Comparison of ENCODE assay signal across 10 cellular contexts in the genomic region with DNA sequence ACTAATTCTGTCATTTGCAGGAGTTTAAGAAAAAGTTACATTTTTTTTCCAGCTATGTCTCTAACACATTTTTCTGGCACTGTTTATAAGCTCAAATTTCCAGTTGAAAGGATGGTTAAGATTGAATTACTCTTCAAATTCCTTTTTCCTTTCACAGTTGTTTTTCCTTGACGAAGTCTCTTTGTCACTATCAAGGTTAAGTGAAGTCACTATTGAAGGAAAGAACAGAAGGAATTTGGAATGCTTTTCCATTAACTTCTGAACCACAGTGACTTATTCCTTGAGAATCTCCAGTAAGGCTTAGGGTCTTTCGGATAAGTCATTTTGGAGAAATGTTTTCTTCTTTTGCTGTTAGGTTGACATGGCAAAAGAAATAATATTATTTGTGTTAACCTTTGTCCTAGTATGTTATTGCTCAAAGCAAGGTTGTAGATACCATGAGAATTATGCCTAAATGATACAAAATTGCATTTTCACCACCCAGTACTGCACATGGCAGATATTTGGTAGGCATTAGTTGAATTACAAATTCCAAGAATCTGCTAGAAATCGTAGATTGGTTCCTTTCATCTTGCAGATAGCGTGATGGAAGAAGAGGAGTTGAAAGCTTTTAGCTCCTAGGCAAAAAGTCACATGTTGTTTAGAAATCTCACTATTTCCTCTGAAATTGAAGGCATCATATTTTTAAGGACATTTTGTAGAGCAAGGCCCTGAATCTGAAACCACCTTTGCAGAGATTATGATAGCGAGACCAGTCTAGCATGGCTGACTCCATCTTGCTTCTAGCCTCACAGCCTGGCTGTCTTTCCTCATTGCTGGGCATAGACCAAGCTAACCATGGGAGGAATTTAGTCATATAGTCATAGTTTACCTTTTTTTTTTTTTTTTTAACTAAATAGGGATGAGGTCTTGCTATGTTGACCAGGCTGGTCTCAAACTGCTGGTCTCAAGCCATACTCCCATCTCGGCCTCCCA. TPM values are rescaled to one million over a fixed set of nuclear protein-coding genes. Genes with fewer than 3 reads are reported as not detected.
DNase-seq lines count a peak whose midpoint lies in the region; TF ChIP-seq lines count a peak whose summit lies in the region.
"Had no signal": no experiment of that assay in that cellular context is flagged by ENCODE, and none has a peak within 500 bp of the region (broad histone marks: within the 10 kb centered on the region; RNA-seq: fewer than 3 reads in every experiment).

No MANE protein-coding gene starts in this region.

- no peak overlapping the region for H3K4me3 ChIP-seq in esophagus squamous epithelium

- TF ChIP-seq POLR2A in esophagus squamous epithelium (IDR thresholded peaks at IDR 0.05) = no peak

- H3K9me3 ChIP-seq in esophagus squamous epithelium = no peaks in the 10 kb centered on the region

- peaks cover 3% of the 10 kb centered on the region for H3K27me3 Mint-ChIP-seq in activated T-cell treated with anti-CD3 and anti-CD28 coated beads, Interleukin-2, amount 50 U/mL, for 24 hours
- H3K27me3 Mint-ChIP-seq in type B pancreatic cell = no peaks in the 10 kb centered on the region

- H3K27ac Mint-ChIP-seq in activated T-cell treated with anti-CD3 and anti-CD28 coated beads, Interleukin-2, amount 50 U/mL, for 24 hours = no peak overlapping the region
- peak overlapping the region; percentile 78 for H3K27ac Mint-ChIP-seq in type B pancreatic cell

- TF ChIP-seq CTCF in esophagus squamous epithelium (IDR thresholded peaks at IDR 0.05) (no peak), type B pancreatic cell (conservative IDR thresholded peaks at IDR 0.05) (no peak)

- no peak overlapping the region for H3K4me3 Mint-ChIP-seq in activated T-cell treated with anti-CD3 and anti-CD28 coated beads, Interleukin-2, amount 50 U/mL, for 24 hours
- no peak overlapping the region for H3K4me3 Mint-ChIP-seq in type B pancreatic cell

- no peaks in the 10 kb centered on the region for H3K36me3 ChIP-seq in esophagus squamous epithelium

- H3K9me3 Mint-ChIP-seq in activated T-cell treated with anti-CD3 and anti-CD28 coated beads, Interleukin-2, amount 50 U/mL, for 24 hours = peaks cover 3% of the 10 kb centered on the region
- H3K9me3 Mint-ChIP-seq in type B pancreatic cell = no peaks in the 10 kb centered on the region

- intact Hi-C loops in esophagus squamous epithelium (cut with DNase I) = no loop called here

- WGBS in esophagus squamous epithelium, 2 donors = 81 to 83% methylated on average over 6 of the region's 6 CpGs

- peaks cover 26% of the 10 kb centered on the region for H3K4me1 Mint-ChIP-seq in activated T-cell treated with anti-CD3 and anti-CD28 coated beads, Interleukin-2, amount 50 U/mL, for 24 hours (ENCODE audit: low read depth)
- peaks cover 12% of the 10 kb centered on the region for H3K4me1 Mint-ChIP-seq in type B pancreatic cell (ENCODE audit: unreplicated experiment)

- no peaks in the 10 kb centered on the region for H3K36me3 Mint-ChIP-seq in activated T-cell treated with anti-CD3 and anti-CD28 coated beads, Interleukin-2, amount 50 U/mL, for 24 hours (ENCODE audit: low read depth)
- no peaks in the 10 kb centered on the region for H3K36me3 Mint-ChIP-seq in type B pancreatic cell

- no peaks in the 10 kb centered on the region for H3K27me3 ChIP-seq in esophagus squamous epithelium

- peak overlapping the region in 3 of 4 donors; percentile 2 to 76 (median 63) for H3K27ac ChIP-seq in esophagus squamous epithelium

- peaks cover 0 to 26% (median 7%) of the 10 kb centered on the region in 3 donors for H3K4me1 ChIP-seq in esophagus squamous epithelium

- DNase-seq in activated T-cell treated with anti-CD3 and anti-CD28 coated beads, Interleukin-2, amount 50 U/mL, for 48 hours = peak; percentile 31 to 36
- no peak for DNase-seq in activated T-cell treated with anti-CD3 and anti-CD28 coated beads, Interleukin-2, amount 50 U/mL, for 24 hours
- peak; percentile 87 for DNase-seq in LHCN-M2 (ENCODE audit: low read depth)
- DNase-seq in esophagus squamous epithelium (lab: John Stamatoyannopoulos, UW) = no peak
- no peak for DNase-seq in type B pancreatic cell (ENCODE audit: extremely low spot score, unreplicated experiment)
- no peak for DNase-seq in ecto neural progenitor cell (ENCODE audit: low spot score)
- no peak for DNase-seq in activated naive CD4-positive, alpha-beta T cell (lab: John Stamatoyannopoulos, UW)
- no peak for DNase-seq in AG08396 (ENCODE audit: low spot score)
- DNase-seq: effector CD8-positive, alpha-beta T cell; NCI-H510A treated with DMSO at 0.1 percent for 48 hours had no signal

RNA-seq across cellular contexts. Expression of a gene that starts 42.6 kb away (rescaled TPM):
- total RNA-seq in LHCN-M2 (2014; rRNA removed) (6.3 and 6.6 TPM in 2 replicates), esophagus squamous epithelium (10 to 100 TPM in 3 of 4 donors, 1 to 10 TPM in 1; 7.9 to 25.3 (median 18.8) TPM), type B pancreatic cell (ENCODE audit: low replicate concordance) (23.5 and 39.1 TPM in 2 replicates)
- 8.8 TPM for polyA plus RNA-seq in LHCN-M2 (2012)

Comparison
In these comparisons a context has a peak if more than half of its experiments do, and no peak if none do; other contexts are left out.
1. DNase-seq: peak in activated T-cell treated with anti-CD3 and anti-CD28 coated beads, Interleukin-2, amount 50 U/mL, for 48 hours (2 of 2) and LHCN-M2 (single experiment); none in activated T-cell treated with anti-CD3 and anti-CD28 coated beads, Interleukin-2, amount 50 U/mL, for 24 hours (single experiment), esophagus squamous epithelium (single experiment), type B pancreatic cell (single experiment), ecto neural progenitor cell (single experiment), activated naive CD4-positive, alpha-beta T cell (0 of 4) and AG08396 (single experiment).